ENCODE assay signal across 17 cellular contexts in the genomic region with DNA sequence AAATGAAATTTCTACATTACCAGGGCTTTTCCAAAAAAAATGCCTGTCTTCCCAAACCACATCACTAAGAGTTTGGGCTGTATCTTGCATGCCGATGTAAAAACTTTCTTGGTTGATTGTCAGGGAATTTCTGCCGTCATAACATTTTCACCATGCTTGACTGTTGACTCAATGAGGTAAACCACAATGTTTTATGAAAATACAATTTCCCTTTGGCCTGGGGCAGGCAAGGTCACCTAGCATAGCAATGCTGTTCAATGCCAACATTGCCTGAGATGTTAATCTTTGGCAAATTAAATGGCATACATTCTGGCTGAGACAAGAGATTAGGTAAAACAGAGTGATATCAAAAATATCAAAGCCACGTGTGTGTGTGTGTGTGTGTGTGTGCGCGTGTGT.
DNase-seq lines count a peak whose midpoint lies in the region; ATAC-seq and TF ChIP-seq lines count a peak whose summit lies in the region.
"Had no signal": no experiment of that assay in that cellular context is flagged by ENCODE, and none has a peak within 500 bp of the region (broad histone marks: within the 10 kb centered on the region; RNA-seq: fewer than 3 reads in every experiment).

No MANE protein-coding gene starts in this region.

- DNase-seq in Daoy (ENCODE audit: low read depth) (peak; percentile 70), NB4 (ENCODE audit: low read depth) (peak; percentile 55), choroid plexus epithelial cell (ENCODE audit: low read depth) (peak; percentile 80), renal cortical epithelial cell (ENCODE audit: low read depth) (peak; percentile 86)
- DNase-seq in stimulated activated CD8-positive, alpha-beta memory T cell treated with anti-CD3 and anti-CD28 coated beads, Interleukin-4, amount 100 ng/mL, for 48 hours: no peak
- DNase-seq: activated CD4-positive, CD25-positive, alpha-beta regulatory T cell; activated gamma-delta T cell treated with Interleukin-2 at 50 U/mL for 16 hours; CD4-positive, CD25-positive, alpha-beta regulatory T cell; DND-41; effector CD4-positive, alpha-beta T cell; gastrocnemius medialis; midbrain; NCI-H774; nucleus accumbens; stimulated activated CD4-positive, alpha-beta T cell treated with anti-CD3 and anti-CD28 coated beads, Interleukin-4, amount 100 ng/mL, for 24 hours had no signal

- no peak overlapping the region for H3K4me3 ChIP-seq in NB4 (ENCODE audit: low read depth, low read length)
- no peak overlapping the region for H3K4me3 ChIP-seq in choroid plexus epithelial cell (ENCODE audit: low read depth, low read length)
- H3K4me3 ChIP-seq: gastrocnemius medialis had no signal

- ATAC-seq in HG03025 (IDR thresholded peaks at IDR 0.05; ENCODE audit: low FRiP score, unreplicated experiment) (no peak), GM21526 (IDR thresholded peaks at IDR 0.05; ENCODE audit: low FRiP score, unreplicated experiment) (no peak)
- ATAC-seq: gastrocnemius medialis had no signal

- no peak for TF ChIP-seq POLR2A in NB4 (IDR thresholded peaks at IDR 0.05; ENCODE audit: extremely low read depth, insufficient read length)

- TF ChIP-seq CTCF in NB4 (IDR thresholded peaks at IDR 0.05; ENCODE audit: low read depth, low read length): no peak
- TF ChIP-seq CTCF in choroid plexus epithelial cell (conservative IDR thresholded peaks at IDR 0.05; ENCODE audit: low read depth, low read length): no peak
